Comparison of ENCODE assay signal across 17 cellular contexts in genomic region chr16:85356157-85356556, GRCh38.
A peak's percentile ranks its signal among the peaks of the same experiment; 100 is the strongest.
DNase-seq lines count a peak whose midpoint lies in the region; ATAC-seq and TF ChIP-seq lines count a peak whose summit lies in the region.
"Had no signal": no experiment of that assay in that cellular context is flagged by ENCODE, and none has a peak within 500 bp of the region (broad histone marks: within the 10 kb centered on the region; RNA-seq: fewer than 3 reads in every experiment).

No MANE protein-coding gene starts in this region.

- ATAC-seq in upper lobe of right lung: no peak
- ATAC-seq in activated CD8-positive, alpha-beta T cell treated with anti-CD3 and anti-CD28 coated beads, Interleukin-2, amount 10 ng/mL, durations not matched to agents 7 days and 5 days: no peak
- ATAC-seq: CD8-positive, alpha-beta T cell; GM12878 had no signal

- H3K4me1 Mint-ChIP-seq in Caco-2 (ENCODE audit: low read depth, unreplicated experiment) (peaks cover 21% of the 10 kb centered on the region), mesothelial cell of epicardium (peaks cover 66% of the 10 kb centered on the region)
- H3K4me1 Mint-ChIP-seq in activated CD8-positive, alpha-beta T cell treated with anti-CD3 and anti-CD28 coated beads, Interleukin-2, amount 10 ng/mL, durations not matched to agents 7 days and 5 days (ENCODE audit: low read depth): no peaks in the 10 kb centered on the region
- H3K4me1 Mint-ChIP-seq: B cell had no signal

- POLR2A ChIA-PET in Caco-2 (lab: Charles Lee): no interaction called here
- POLR2A ChIA-PET in RWPE1 (lab: Yijun Ruan, JAX; ENCODE audit: low non-redundant PET): no interaction called here
- POLR2A ChIA-PET in activated CD8-positive, alpha-beta T cell treated with anti-CD3 and anti-CD28 coated beads, Interleukin-2, amount 10 ng/mL, durations not matched to agents 7 days and 5 days (lab: Charles Lee): no interaction called here

- no peak overlapping the region for H3K4me3 Mint-ChIP-seq in Caco-2 (ENCODE audit: unreplicated experiment)
- H3K4me3 Mint-ChIP-seq in mesothelial cell of epicardium: no peak overlapping the region
- no peak overlapping the region for H3K4me3 Mint-ChIP-seq in activated CD8-positive, alpha-beta T cell treated with anti-CD3 and anti-CD28 coated beads, Interleukin-2, amount 10 ng/mL, durations not matched to agents 7 days and 5 days
- H3K4me3 Mint-ChIP-seq: B cell; CD8-positive, alpha-beta T cell had no signal

- H3K9me3 ChIP-seq in Caco-2 (no peaks in the 10 kb centered on the region), upper lobe of right lung (no peaks in the 10 kb centered on the region)

- H3K9me3 Mint-ChIP-seq in Caco-2 (ENCODE audit: unreplicated experiment) (no peaks in the 10 kb centered on the region), mesothelial cell of epicardium (no peaks in the 10 kb centered on the region)
- no peaks in the 10 kb centered on the region for H3K9me3 Mint-ChIP-seq in activated CD8-positive, alpha-beta T cell treated with anti-CD3 and anti-CD28 coated beads, Interleukin-2, amount 10 ng/mL, durations not matched to agents 7 days and 5 days (ENCODE audit: insufficient read depth)

- H3K36me3 Mint-ChIP-seq in Caco-2 (ENCODE audit: insufficient read depth, unreplicated experiment): peaks cover 7% of the 10 kb centered on the region
- H3K36me3 Mint-ChIP-seq in mesothelial cell of epicardium: no peaks in the 10 kb centered on the region
- H3K36me3 Mint-ChIP-seq in activated CD8-positive, alpha-beta T cell treated with anti-CD3 and anti-CD28 coated beads, Interleukin-2, amount 10 ng/mL, durations not matched to agents 7 days and 5 days (ENCODE audit: low read depth): no peaks in the 10 kb centered on the region
- H3K36me3 Mint-ChIP-seq: CD8-positive, alpha-beta T cell had no signal

- H3K4me1 ChIP-seq in Caco-2 (peaks cover 51% of the 10 kb centered on the region), upper lobe of right lung (peaks cover 17% of the 10 kb centered on the region)

- CTCF ChIA-PET in Caco-2 (lab: Charles Lee): no interaction called here
- CTCF ChIA-PET in RWPE1 (lab: Yijun Ruan, JAX): no interaction called here
- CTCF ChIA-PET in activated CD8-positive, alpha-beta T cell treated with anti-CD3 and anti-CD28 coated beads, Interleukin-2, amount 10 ng/mL, durations not matched to agents 7 days and 5 days (lab: Charles Lee): no interaction called here

- H3K27me3 ChIP-seq in Caco-2 (replicated peaks; ENCODE audit: control insufficient read depth, insufficient read depth, low read length) (no peaks in the 10 kb centered on the region), upper lobe of right lung (no peaks in the 10 kb centered on the region)

- H3K27me3 Mint-ChIP-seq in Caco-2 (ENCODE audit: insufficient read depth, unreplicated experiment) (no peaks in the 10 kb centered on the region), mesothelial cell of epicardium (ENCODE audit: low read depth) (no peaks in the 10 kb centered on the region)
- H3K27me3 Mint-ChIP-seq in activated CD8-positive, alpha-beta T cell treated with anti-CD3 and anti-CD28 coated beads, Interleukin-2, amount 10 ng/mL, durations not matched to agents 7 days and 5 days (ENCODE audit: low read depth): peaks cover 7% of the 10 kb centered on the region

- H3K36me3 ChIP-seq in Caco-2 (ENCODE audit: control insufficient read depth, insufficient read depth, low read length) (no peaks in the 10 kb centered on the region), upper lobe of right lung (no peaks in the 10 kb centered on the region)
- H3K36me3 ChIP-seq: BLaER1 treated with 17β-estradiol and CSF1 and Interleukin-3, amounts not matched to agents 10 nM and 100 nM had no signal

- no peak for TF ChIP-seq CTCF in Caco-2 (IDR thresholded peaks at IDR 0.05; ENCODE audit: insufficient read depth in 1 of 2, low read depth in 1 of 2, low read length in 1 of 2, severe bottlenecking in 1 of 2, unreplicated experiment in 1 of 2)
- TF ChIP-seq CTCF in RWPE1 (conservative IDR thresholded peaks at IDR 0.05; ENCODE audit: low read depth): no peak
- no peak for TF ChIP-seq CTCF in mesothelial cell of epicardium (IDR thresholded peaks at IDR 0.05; ENCODE audit: unreplicated experiment)
- no peak for TF ChIP-seq CTCF in upper lobe of right lung (IDR thresholded peaks at IDR 0.05)

- BruUV-seq in Caco-2 (replicated peaks; lab: Mats Ljungman, UMichigan): no TSS peak

- intact Hi-C loops in Caco-2 (cut with micrococcal nuclease; ENCODE audit: unreplicated experiment) (no loop called here), upper lobe of right lung (cut with DNase I) (no loop called here)

- H3K27ac Mint-ChIP-seq in Caco-2 (ENCODE audit: unreplicated experiment) (peak overlapping the region; percentile 88), mesothelial cell of epicardium (peak overlapping the region; percentile 99)
- H3K27ac Mint-ChIP-seq in activated CD8-positive, alpha-beta T cell treated with anti-CD3 and anti-CD28 coated beads, Interleukin-2, amount 10 ng/mL, durations not matched to agents 7 days and 5 days: no peak overlapping the region
- H3K27ac Mint-ChIP-seq: B cell; CD8-positive, alpha-beta T cell had no signal

- DNase-seq in Caco-2 (no peak), RWPE1 (ENCODE audit: low spot score) (no peak), mesothelial cell of epicardium (ENCODE audit: low spot score in 2 of 2, unreplicated experiment in 2 of 2) (no peak), upper lobe of right lung (peak; percentile 55), NCI-H2107 (lab: John Stamatoyannopoulos, UW) (no peak), GOT3 (lab: John Stamatoyannopoulos, UW) (no peak)
- no peak for DNase-seq in activated CD8-positive, alpha-beta T cell treated with anti-CD3 and anti-CD28 coated beads, Interleukin-2, amount 10 ng/mL, durations not matched to agents 7 days and 5 days
- DNase-seq: 8988T; CD8-positive, alpha-beta T cell; DMS 273 treated with DMSO at 0.1 percent for 48 hours; DMS53; DND-41; EL; H7 had no signal

- H3K27ac ChIP-seq in RWPE1 (peak overlapping the region; percentile 89), upper lobe of right lung (no peak overlapping the region)
- H3K27ac ChIP-seq: BLaER1 treated with 17β-estradiol and CSF1 and Interleukin-3, amounts not matched to agents 10 nM and 100 nM had no signal

- no peak overlapping the region for H3K4me3 ChIP-seq in Caco-2 (ENCODE audit: low read depth, low read length)
- H3K4me3 ChIP-seq in upper lobe of right lung: no peak overlapping the region
- H3K4me3 ChIP-seq: BLaER1 treated with 17β-estradiol and CSF1 and Interleukin-3, amounts not matched to agents 10 nM and 100 nM; GM12878 had no signal
